Comparison of ENCODE assay signal across 9 cellular contexts in genomic region chr6:139839506-139840156, GRCh38.
DNase-seq lines count a peak whose midpoint lies in the region; ATAC-seq lines count a peak whose summit lies in the region.
"Had no signal": no experiment of that assay in that cellular context is flagged by ENCODE, and none has a peak within 500 bp of the region (broad histone marks: within the 10 kb centered on the region; RNA-seq: fewer than 3 reads in every experiment).

No MANE protein-coding gene starts in this region.

- no peaks in the 10 kb centered on the region for H3K27me3 ChIP-seq in SJCRH30

- peak; percentile 56 for DNase-seq in ELR (ENCODE audit: low read depth)
- DNase-seq in OCI-M1 (lab: John Stamatoyannopoulos, UW): peak; percentile 64
- peak; percentile 52 for DNase-seq in fibroblast of peridontal ligament (ENCODE audit: extremely low read depth)
- DNase-seq in pons (ENCODE audit: low spot score): peak; percentile 80
- no peak for DNase-seq in D341Med (ENCODE audit: low spot score)
- DNase-seq in SJCRH30: no peak
- DNase-seq in stimulated activated CD4-positive, alpha-beta T cell treated with anti-CD3 and anti-CD28 coated beads, Interleukin-2, amount 100 ng/mL, for 24 hours: no peak
- DNase-seq: activated T-cell treated with anti-CD3 and anti-CD28 coated beads, Interleukin-2, amount 50 U/mL, for 24 hours had no signal

- no peaks in the 10 kb centered on the region for H3K4me1 ChIP-seq in SJCRH30

- no peaks in the 10 kb centered on the region for H3K9me3 ChIP-seq in SJCRH30 (replicated peaks)

- no peaks in the 10 kb centered on the region for H3K36me3 ChIP-seq in SJCRH30

- no peak overlapping the region for H3K4me3 ChIP-seq in SJCRH30

- H3K27ac ChIP-seq in SJCRH30: no peak overlapping the region

- ATAC-seq in GM21717 (IDR thresholded peaks at IDR 0.05; ENCODE audit: unreplicated experiment): no peak

Comparison
In these comparisons a context has a peak if more than half of its experiments do, and no peak if none do; other contexts are left out.
1. DNase-seq: peak in ELR (single experiment), OCI-M1 (single experiment), fibroblast of peridontal ligament (single experiment) and pons (single experiment); none in D341Med (single experiment), SJCRH30 (0 of 2) and stimulated activated CD4-positive, alpha-beta T cell treated with anti-CD3 and anti-CD28 coated beads, Interleukin-2, amount 100 ng/mL, for 24 hours (0 of 2).